ENCODE assay signal across 3 cellular contexts in genomic region chr10:101442456-101442800, GRCh38.
TF ChIP-seq lines count a peak whose summit lies in the region.

No MANE protein-coding gene starts in this region.

TF ChIP-seq in HCT116, 20 proteins besides CTCF, POLR2A, EP300 and RAD21:
- TF ChIP-seq FOSL1 (IDR thresholded peaks at IDR 0.05; ENCODE audit: low read depth) (0 out of 2 replicates have a peak, but pooled peaks have one; percentile 3), SP1 (IDR thresholded peaks at IDR 0.05; ENCODE audit: low read depth) (no peak), ZBTB33 (IDR thresholded peaks at IDR 0.05; ENCODE audit: extremely low read depth, insufficient replicate concordance, low read length) (no peak)

TF ChIP-seq in SK-N-SH treated with all-trans-retinoic acid at 6 μM for 48 hours, 23 proteins besides CTCF, POLR2A, EP300 and RAD21:
- TF ChIP-seq PATZ1 (CRISPR knock-in tag; IDR thresholded peaks at IDR 0.05; ENCODE audit: borderline replicate concordance) = no peak
- no peak for TF ChIP-seq OSR1 (CRISPR knock-in tag; IDR thresholded peaks at IDR 0.05)
- TF ChIP-seq PPARA (CRISPR knock-in tag; IDR thresholded peaks at IDR 0.05; ENCODE audit: borderline replicate concordance) = no peak
- TF ChIP-seq POU6F1 (CRISPR knock-in tag; IDR thresholded peaks at IDR 0.05; ENCODE audit: borderline replicate concordance, low read depth) = no peak
- TF ChIP-seq ARNTL (CRISPR knock-in tag; IDR thresholded peaks at IDR 0.05; ENCODE audit: borderline replicate concordance, low read depth) = no peak
- no peak for TF ChIP-seq ESRRG (CRISPR knock-in tag; IDR thresholded peaks at IDR 0.05)
- no peak for TF ChIP-seq TCF4 (CRISPR knock-in tag; IDR thresholded peaks at IDR 0.05; ENCODE audit: borderline replicate concordance)
- TF ChIP-seq ZNF8 (CRISPR knock-in tag; IDR thresholded peaks at IDR 0.05) = no peak
- no peak for TF ChIP-seq ZFP30 (CRISPR knock-in tag; IDR thresholded peaks at IDR 0.05)
- no peak for TF ChIP-seq SNAI2 (CRISPR knock-in tag; IDR thresholded peaks at IDR 0.05)
- TF ChIP-seq TSHZ2 (CRISPR knock-in tag; IDR thresholded peaks at IDR 0.05) = no peak
- TF ChIP-seq ZNF70 (CRISPR knock-in tag; IDR thresholded peaks at IDR 0.05) = no peak
- no peak for TF ChIP-seq CSDC2 (CRISPR knock-in tag; IDR thresholded peaks at IDR 0.05)
- TF ChIP-seq ZC3H10 (CRISPR knock-in tag; IDR thresholded peaks at IDR 0.05) = no peak
- TF ChIP-seq ISL1 (CRISPR knock-in tag; IDR thresholded peaks at IDR 0.05) = no peak

TF ChIP-seq in WTC11, 78 proteins besides CTCF, POLR2A, EP300 and RAD21:
- TF ChIP-seq AFF4 (CRISPR knock-in tag; IDR thresholded peaks at IDR 0.05; ENCODE audit: borderline replicate concordance) (no peak), STAT6 (CRISPR knock-in tag; conservative IDR thresholded peaks at IDR 0.05; ENCODE audit: low read depth) (no peak), NFYB (CRISPR knock-in tag; conservative IDR thresholded peaks at IDR 0.05; ENCODE audit: low read depth) (no peak), ARID4B (CRISPR knock-in tag; IDR thresholded peaks at IDR 0.05; ENCODE audit: borderline replicate concordance) (no peak), SMAD3 (CRISPR knock-in tag; IDR thresholded peaks at IDR 0.05; ENCODE audit: borderline replicate concordance) (no peak), CDX4 (CRISPR knock-in tag; IDR thresholded peaks at IDR 0.05; ENCODE audit: borderline replicate concordance) (no peak), GTF2I (CRISPR knock-in tag; conservative IDR thresholded peaks at IDR 0.05) (no peak), RELA (CRISPR knock-in tag; IDR thresholded peaks at IDR 0.05; ENCODE audit: borderline replicate concordance) (no peak), HMGXB4 (CRISPR knock-in tag; IDR thresholded peaks at IDR 0.05) (no peak)
TF ChIP-seq in WTC11: peak in this region for 0.
